10 cellular contexts compared by ENCODE assay signal in the genomic region with DNA sequence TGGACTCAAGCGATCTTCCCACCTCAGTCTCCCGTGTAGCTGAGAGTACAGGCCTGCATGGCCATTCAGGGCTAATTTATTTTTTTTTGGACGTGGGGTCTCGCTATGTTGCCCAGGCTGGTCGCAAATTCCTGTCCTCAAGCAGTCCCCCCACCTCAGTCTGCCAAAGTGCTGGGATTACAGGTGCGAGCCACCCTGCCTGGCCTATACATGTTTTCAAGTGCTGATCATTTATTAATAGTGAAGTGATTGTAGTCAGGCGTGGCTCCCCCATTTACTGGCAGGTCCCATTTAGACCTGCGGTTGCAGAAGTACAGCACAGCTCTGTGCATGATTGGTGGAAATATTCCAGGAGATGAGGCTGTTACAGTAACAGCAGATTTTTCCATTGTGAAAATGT. TPM values are rescaled to one million over a fixed set of nuclear protein-coding genes. Genes with fewer than 3 reads are reported as not detected.
A peak's percentile ranks its signal among the peaks of the same experiment; 100 is the strongest.
DNase-seq lines count a peak whose midpoint lies in the region; ATAC-seq and TF ChIP-seq lines count a peak whose summit lies in the region.
"Had no signal": no experiment of that assay in that cellular context is flagged by ENCODE, and none has a peak within 500 bp of the region (broad histone marks: within the 10 kb centered on the region; RNA-seq: fewer than 3 reads in every experiment).

No MANE protein-coding gene starts in this region.

- no peaks in the 10 kb centered on the region for H3K27me3 ChIP-seq in CD8-positive, alpha-beta memory T cell (ENCODE audit: insufficient read depth, low read length, poor library complexity, severe bottlenecking)
- no peaks in the 10 kb centered on the region for H3K27me3 ChIP-seq in Panc1 (ENCODE audit: control insufficient read depth, insufficient read depth, low read length)
- no peaks in the 10 kb centered on the region for H3K27me3 ChIP-seq in trophoblast cell (ENCODE audit: insufficient read depth, low read length)

- no peak overlapping the region for H2BK12ac ChIP-seq in trophoblast cell (ENCODE audit: low read length)

- peaks cover 24% of the 10 kb centered on the region for H3K4me1 ChIP-seq in CD8-positive, alpha-beta memory T cell (ENCODE audit: insufficient read depth, low read length)
- peaks cover 61% of the 10 kb centered on the region for H3K4me1 ChIP-seq in Panc1 (ENCODE audit: control insufficient read depth, insufficient read depth, low read length)
- peaks cover 8 to 16% of the 10 kb centered on the region in 2 experiments for H3K4me1 ChIP-seq in trophoblast cell (ENCODE audit: control insufficient read depth in 1 of 2, insufficient read depth in 2 of 2, low read length in 2 of 2)

- H3K4me3 Mint-ChIP-seq in CD8-positive, alpha-beta memory T cell: peak overlapping the region in 1 of 7 donors; percentile 52

- CTCF ChIA-PET in CD8-positive, alpha-beta memory T cell (lab: Charles Lee): no interaction called here
- CTCF ChIA-PET in Panc1 (lab: Charles Lee): no interaction called here

- H3K4me2 ChIP-seq in trophoblast cell (ENCODE audit: low read length): no peak overlapping the region

- no peak overlapping the region for H4K8ac ChIP-seq in trophoblast cell (ENCODE audit: low read depth, low read length)

- H3K36me3 ChIP-seq in CD8-positive, alpha-beta memory T cell (ENCODE audit: insufficient read depth, low read length): no peaks in the 10 kb centered on the region
- H3K36me3 ChIP-seq in Panc1 (ENCODE audit: control insufficient read depth, insufficient read depth, low read length) (no peaks in the 10 kb centered on the region), trophoblast cell (ENCODE audit: control insufficient read depth in 1 of 2, insufficient read depth in 2 of 2, low read length in 2 of 2) (no peaks in the 10 kb centered on the region)

- H4K91ac ChIP-seq in trophoblast cell (ENCODE audit: low read depth, low read length): no peak overlapping the region

- in situ Hi-C loops in Panc1 (cut with HindIII; ENCODE audit: low pct_unique_long_range_greater_than_20kb, low sequenced_read_pairs): no loop called here

- H3K9ac ChIP-seq in trophoblast cell (ENCODE audit: low read length): no peak overlapping the region

- H4K12ac ChIP-seq in trophoblast cell (ENCODE audit: low read depth, low read length): no peak overlapping the region

- no peak overlapping the region for H2AFZ ChIP-seq in trophoblast cell (ENCODE audit: insufficient read depth, low read length, poor library complexity)

- peaks cover 53 to 75% (median 57%) of the 10 kb centered on the region in 3 donors for H3K4me1 Mint-ChIP-seq in CD8-positive, alpha-beta memory T cell

- peak overlapping the region in 7 of 8 donors; percentile 19 to 69 (median 55) for H3K27ac Mint-ChIP-seq in CD8-positive, alpha-beta memory T cell

- no CpG with 5 or more reads among the region's 8 CpGs for WGBS in trophoblast cell (ENCODE audit: extremely low coverage, insufficient coverage, insufficient read length)

- H2AK5ac ChIP-seq in trophoblast cell (ENCODE audit: low read length): no peak overlapping the region

- no peak for TF ChIP-seq CTCF in Panc1 (IDR thresholded peaks at IDR 0.05)

- no peak overlapping the region for H3K4me3 ChIP-seq in CD8-positive, alpha-beta memory T cell (ENCODE audit: low read length)
- H3K4me3 ChIP-seq in Panc1 (ENCODE audit: low read depth in 2 of 2, low read length in 2 of 2): no peak overlapping the region
- no peak overlapping the region for H3K4me3 ChIP-seq in trophoblast cell (ENCODE audit: low read depth, low read length)
- H3K4me3 ChIP-seq: mucosa of descending colon had no signal

- H3K14ac ChIP-seq in trophoblast cell (ENCODE audit: low read length): no peak overlapping the region

- H2BK120ac ChIP-seq in trophoblast cell (ENCODE audit: insufficient read depth, low read length, poor library complexity): no peak overlapping the region

- H3K23ac ChIP-seq in trophoblast cell (ENCODE audit: low read length): no peak overlapping the region

- no peaks in the 10 kb centered on the region for H3K27me3 Mint-ChIP-seq in CD8-positive, alpha-beta memory T cell

- H3K79me1 ChIP-seq in trophoblast cell (ENCODE audit: low read length): peaks cover 3% of the 10 kb centered on the region

- peak overlapping the region; percentile 98 for H3K4ac ChIP-seq in trophoblast cell (ENCODE audit: low read depth, low read length)

- no peak overlapping the region for H3K27ac ChIP-seq in CD8-positive, alpha-beta memory T cell (ENCODE audit: low read depth, low read length)
- H3K27ac ChIP-seq in Panc1 (ENCODE audit: low read length) (peak overlapping the region; percentile 76), trophoblast cell (ENCODE audit: low read depth, low read length) (no peak overlapping the region)

- peaks cover 0 to 7% (median 2%) of the 10 kb centered on the region in 3 donors for H3K36me3 Mint-ChIP-seq in CD8-positive, alpha-beta memory T cell

- no peaks in the 10 kb centered on the region for H3K9me3 ChIP-seq in CD8-positive, alpha-beta memory T cell (ENCODE audit: low read length)
- no peaks in the 10 kb centered on the region for H3K9me3 ChIP-seq in Panc1 (ENCODE audit: control insufficient read depth, insufficient read depth, low read depth, low read length)
- no peaks in the 10 kb centered on the region for H3K9me3 ChIP-seq in trophoblast cell (ENCODE audit: insufficient read depth, low read depth, low read length)
- H3K9me3 ChIP-seq: mucosa of descending colon had no signal

- no peak overlapping the region for H3K18ac ChIP-seq in trophoblast cell (ENCODE audit: low read length)

- intact Hi-C loops in Panc1 (cut with micrococcal nuclease; ENCODE audit: unreplicated experiment) (no loop called here), posterior vena cava (cut with DNase I) (no loop called here)

- peaks cover 43% of the 10 kb centered on the region for H3K79me2 ChIP-seq in trophoblast cell (ENCODE audit: control insufficient read depth, insufficient read depth, low read length, poor library complexity)

- POLR2A ChIA-PET in CD8-positive, alpha-beta memory T cell (lab: Charles Lee): interaction anchor here (1.5 kb wide), 1 partner anchor 8 kb away, joined by 5 read pairs; a partner anchor contains a TSS
- POLR2A ChIA-PET in Panc1 (lab: Charles Lee): no interaction called here

- BruUV-seq in Panc1 (replicated peaks; lab: Mats Ljungman, UMichigan): no TSS peak

- no peaks in the 10 kb centered on the region for H3K9me3 Mint-ChIP-seq in CD8-positive, alpha-beta memory T cell

- no peak overlapping the region for H2BK5ac ChIP-seq in trophoblast cell (ENCODE audit: low read depth, low read length, poor library complexity)

- no peak for DNase-seq in CD8-positive, alpha-beta memory T cell
- DNase-seq in Panc1 (ENCODE audit: low read depth, low spot score): no peak
- peak; percentile 62 for DNase-seq in fibroblast of peridontal ligament (ENCODE audit: extremely low read depth)
- DNase-seq in trophoblast cell: no peak
- no peak for DNase-seq in posterior vena cava (ENCODE audit: low spot score)
- DNase-seq in activated effector memory CD4-positive, alpha-beta T cell treated with Interleukin-2 at 50 U/mL for 16 hours: no peak
- DNase-seq: mucosa of descending colon; NCI-H1930; NK-92 treated with Interleukin-12 subunit alpha and Interleukin-12 subunit beta, amount 100 ng/mL, for 24 hours had no signal

- ATAC-seq in Panc1: no peak
- no peak for ATAC-seq in HG03095 (IDR thresholded peaks at IDR 0.05; ENCODE audit: unreplicated experiment)

RNA-seq across cellular contexts. Expression of a gene that starts 8.4 kb away (rescaled TPM):
- total RNA-seq in CD8-positive, alpha-beta memory T cell: 10 to 100 TPM; 63.9 to 71.2 TPM
- 8.2 TPM for polyA plus RNA-seq in CD8-positive, alpha-beta memory T cell
- total RNA-seq in Panc1 (2021; ENCODE audit: unreplicated experiment) (143 TPM), posterior vena cava (10 to 100 TPM; 42.4 to 49.6 TPM)
- polyA plus RNA-seq in Panc1 (2012; ENCODE audit: insufficient read length): 103 TPM
- 68.4 and 69.0 TPM in 2 replicates for polyA plus RNA-seq in trophoblast cell (2013)
